ENCODE assay signal across 2 cellular contexts in genomic region chr7:76232698-76233097, GRCh38.
TF ChIP-seq lines count a peak whose summit lies in the region.

No MANE protein-coding gene starts in this region.

TF ChIP-seq in A549, 52 proteins besides CTCF, POLR2A, EP300 and RAD21 (continued from another document):
- TF ChIP-seq BCL3 (IDR thresholded peaks at IDR 0.05), result no peak

TF ChIP-seq in WTC11, 78 proteins besides CTCF, POLR2A, EP300 and RAD21 (continued from another document):
- TF ChIP-seq USF2 (CRISPR knock-in tag; IDR thresholded peaks at IDR 0.05) (peak; percentile 44; the same call in 1 of the 2 replicates), TCF7 (CRISPR knock-in tag; IDR thresholded peaks at IDR 0.05; ENCODE audit: low read depth) (no peak), E2F1 (CRISPR knock-in tag; IDR thresholded peaks at IDR 0.05) (no peak)
